Comparison of ENCODE assay signal across 19 cellular contexts in genomic region chr12:110369992-110370391, GRCh38.
"Had no signal": no experiment of that assay in that cellular context is flagged by ENCODE, and none has a peak within 500 bp of the region (broad histone marks: within the 10 kb centered on the region; RNA-seq: fewer than 3 reads in every experiment).

No MANE protein-coding gene starts in this region.

- H3K9me3 Mint-ChIP-seq: activated naive CD4-positive, alpha-beta T cell treated with anti-CD3 and anti-CD28 coated beads, Interleukin-2, amount 50 U/mL, for 72 hours; activated T-cell treated with anti-CD3 and anti-CD28 coated beads, Interleukin-2, amount 50 U/mL, for 24 hours; immature natural killer cell; mesothelial cell of epicardium; nephron progenitor cell; stimulated activated naive CD8-positive, alpha-beta T cell treated with anti-CD3 and anti-CD28 coated beads, Interleukin-15, Interleukin-2, amounts not matched to agents 100 ng/mL and 50 ng/mL, for 24 hours had no signal

- H3K27me3 ChIP-seq: colonic mucosa, heart left ventricle, right lobe of liver, spleen, testis had no signal

- H3K4me3 ChIP-seq: colonic mucosa, heart left ventricle, lower lobe of right lung, psoas muscle, right lobe of liver, spleen, testis had no signal

- H3K9me3 ChIP-seq: colonic mucosa, heart left ventricle, lower lobe of right lung, psoas muscle, right lobe of liver, spleen, testis had no signal

- ATAC-seq: heart left ventricle, left colon, psoas muscle had no signal

- H3K4me3 Mint-ChIP-seq: activated T-cell treated with anti-CD3 and anti-CD28 coated beads, Interleukin-2, amount 50 U/mL, for 24 hours; immature natural killer cell; mesothelial cell of epicardium; nephron progenitor cell; stimulated activated naive CD8-positive, alpha-beta T cell treated with anti-CD3 and anti-CD28 coated beads, Interleukin-15, Interleukin-2, amounts not matched to agents 100 ng/mL and 50 ng/mL, for 24 hours had no signal

- H3K27ac ChIP-seq: colonic mucosa, heart left ventricle, lower lobe of right lung, psoas muscle, right lobe of liver, testis, VCaP had no signal

- H3K27me3 Mint-ChIP-seq: activated T-cell treated with anti-CD3 and anti-CD28 coated beads, Interleukin-2, amount 50 U/mL, for 24 hours; stimulated activated naive CD8-positive, alpha-beta T cell treated with anti-CD3 and anti-CD28 coated beads, Interleukin-15, Interleukin-2, amounts not matched to agents 100 ng/mL and 50 ng/mL, for 24 hours had no signal

- H3K27ac Mint-ChIP-seq: activated naive CD4-positive, alpha-beta T cell treated with anti-CD3 and anti-CD28 coated beads, Interleukin-2, amount 50 U/mL, for 72 hours; activated T-cell treated with anti-CD3 and anti-CD28 coated beads, Interleukin-2, amount 50 U/mL, for 24 hours; mesothelial cell of epicardium; nephron progenitor cell; stimulated activated naive CD8-positive, alpha-beta T cell treated with anti-CD3 and anti-CD28 coated beads, Interleukin-15, Interleukin-2, amounts not matched to agents 100 ng/mL and 50 ng/mL, for 24 hours had no signal

- DNase-seq: activated CD4-positive, alpha-beta T cell treated with anti-CD3 and anti-CD28 coated beads, Interleukin-2, amount 50 U/mL, for 48 hours; activated gamma-delta T cell; activated T-cell treated with anti-CD3 and anti-CD28 coated beads, Interleukin-2, amount 50 U/mL, for 24 hours; caudate nucleus; colonic mucosa; heart left ventricle; immature natural killer cell; left colon; lower lobe of right lung; nephron progenitor cell; occipital lobe; psoas muscle; right lobe of liver; spleen; testis had no signal

- H3K4me1 ChIP-seq: colonic mucosa, right lobe of liver had no signal
